ENCODE assay signal across 27 cellular contexts in the genomic region with DNA sequence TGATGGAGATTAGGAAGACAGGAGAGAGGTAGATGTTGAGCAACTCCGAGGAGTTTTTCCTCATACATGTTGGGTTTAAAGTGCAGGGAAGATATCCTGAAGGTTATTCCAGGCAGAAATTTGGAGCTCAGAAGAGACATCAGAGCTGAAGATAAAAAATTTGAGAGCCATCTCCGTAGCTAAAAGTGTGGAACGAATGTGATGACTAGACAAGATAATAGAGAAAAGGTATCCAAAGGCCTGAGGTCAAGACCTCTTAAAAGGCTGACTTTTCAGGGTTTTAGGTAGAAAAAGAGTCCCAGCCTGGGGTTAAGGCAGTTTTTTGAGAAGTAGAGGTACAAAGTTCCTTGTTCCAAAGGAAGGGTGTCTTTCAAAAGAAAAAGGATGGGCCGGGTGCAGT.
"Had no signal": no experiment of that assay in that cellular context is flagged by ENCODE, and none has a peak within 500 bp of the region (broad histone marks: within the 10 kb centered on the region; RNA-seq: fewer than 3 reads in every experiment).

No MANE protein-coding gene starts in this region.

- DNase-seq: stimulated activated CD4-positive, alpha-beta T cell treated with anti-CD3 and anti-CD28 coated beads, Interleukin-2, amount 100 ng/mL, for 48 hours; stimulated activated CD4-positive, alpha-beta T cell treated with anti-CD3 and anti-CD28 coated beads, Interleukin-4, amount 100 ng/mL, for 1 hour; stimulated activated CD4-positive, alpha-beta T cell treated with anti-CD3 and anti-CD28 coated beads, Interleukin-4, amount 100 ng/mL, for 24 hours; stimulated activated CD4-positive, alpha-beta T cell treated with anti-CD3 and anti-CD28 coated beads, Interleukin-4, amount 100 ng/mL, for 4 hours; stimulated activated CD8-positive, alpha-beta memory T cell treated with anti-CD3 and anti-CD28 coated beads, Interleukin-4, amount 100 ng/mL, for 48 hours; stimulated activated naive B cell treated with anti-CD40 and anti-IgM and Interleukin-4, amounts not matched to agents 10 μg/mL and 1 μg/mL and 100 μg/mL, for 72 hours; stimulated activated naive CD4-positive, alpha-beta T cell; stimulated activated naive CD4-positive, alpha-beta T cell treated with Interleukin-2 at 50 U/mL for 16 hours; stimulated activated naive CD8-positive, alpha-beta T cell treated with anti-CD3 and anti-CD28 coated beads, Interleukin-15, amount 100 ng/mL, for 72 hours; stimulated activated naive CD8-positive, alpha-beta T cell treated with anti-CD3 and anti-CD28 coated beads, Interleukin-15, Interleukin-2, amounts not matched to agents 100 U/mL and 50 U/mL, for 24 hours; stomach; substantia nigra; testis; thyroid gland; tibial artery; transverse colon; trophoblast cell; upper lobe of left lung; upper lobe of right lung; uterus had no signal

- H3K36me3 ChIP-seq: stomach, suprapubic skin, thoracic aorta, thyroid gland, tibial artery, tibial nerve, transverse colon, upper lobe of left lung, upper lobe of right lung, uterus had no signal

- H3K4me1 ChIP-seq: stomach, suprapubic skin, testis, thyroid gland, tibial nerve, transverse colon, upper lobe of left lung, upper lobe of right lung, vagina had no signal

- H3K27ac ChIP-seq: stomach, suprapubic skin, testis, thoracic aorta, thyroid gland, tibial artery, tibial nerve, transverse colon, upper lobe of left lung, upper lobe of right lung, uterus, vagina had no signal

- ATAC-seq: stimulated activated effector memory CD8-positive, alpha-beta T cell treated with anti-CD3 and anti-CD28 coated beads, Interleukin-12 subunit alpha, Interleukin-12 subunit beta, amount 100 ng/mL, for 72 hours; stimulated activated memory B cell treated with anti-CD40 and anti-IgM and Interleukin-4, amounts not matched to agents 10 μg/mL and 1 μg/mL and 100 μg/mL, for 72 hours; stimulated activated naive B cell treated with anti-CD40 and anti-IgM and Interleukin-4, amounts not matched to agents 10 μg/mL and 1 μg/mL and 100 μg/mL, for 72 hours; stimulated activated naive CD8-positive, alpha-beta T cell treated with anti-CD3 and anti-CD28 coated beads, Interleukin-15, amount 100 ng/mL, for 72 hours; stimulated activated naive CD8-positive, alpha-beta T cell treated with anti-CD3 and anti-CD28 coated beads, Interleukin-15, Interleukin-2, amounts not matched to agents 100 U/mL and 50 U/mL, for 24 hours; upper lobe of right lung had no signal

- H3K9me3 ChIP-seq: suprapubic skin, testis, thoracic aorta, thyroid gland, tibial artery, transverse colon, upper lobe of left lung, upper lobe of right lung, vagina had no signal

- FAIRE-seq: urothelium cell line had no signal

- H3K4me3 ChIP-seq: stomach, suprapubic skin, testis, thoracic aorta, thyroid gland, tibial artery, tibial nerve, transverse colon, upper lobe of left lung, upper lobe of right lung, uterus, vagina had no signal

- H3K27me3 ChIP-seq: stomach, suprapubic skin, testis, thyroid gland, tibial artery, tibial nerve, transverse colon, upper lobe of left lung, upper lobe of right lung, uterus, vagina had no signal
